ENCODE assay signal across 1 cellular context in genomic region chr11:85809191-85809590, GRCh38.
TF ChIP-seq lines count a peak whose summit lies in the region.

No MANE protein-coding gene starts in this region.

TF ChIP-seq in GM23338, 12 proteins besides CTCF, POLR2A, EP300 and RAD21 (continued from another document):
- TF ChIP-seq, protein P1, sequence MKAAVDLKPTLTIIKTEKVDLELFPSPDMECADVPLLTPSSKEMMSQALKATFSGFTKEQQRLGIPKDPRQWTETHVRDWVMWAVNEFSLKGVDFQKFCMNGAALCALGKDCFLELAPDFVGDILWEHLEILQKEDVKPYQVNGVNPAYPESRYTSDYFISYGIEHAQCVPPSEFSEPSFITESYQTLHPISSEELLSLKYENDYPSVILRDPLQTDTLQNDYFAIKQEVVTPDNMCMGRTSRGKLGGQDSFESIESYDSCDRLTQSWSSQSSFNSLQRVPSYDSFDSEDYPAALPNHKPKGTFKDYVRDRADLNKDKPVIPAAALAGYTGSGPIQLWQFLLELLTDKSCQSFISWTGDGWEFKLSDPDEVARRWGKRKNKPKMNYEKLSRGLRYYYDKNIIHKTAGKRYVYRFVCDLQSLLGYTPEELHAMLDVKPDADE (IDR thresholded peaks at IDR 0.05) = no peak
- TF ChIP-seq JUNB (IDR thresholded peaks at IDR 0.05; ENCODE audit: unreplicated experiment) = no peak
- no peak for TF ChIP-seq ZNF114 (CRISPR knock-in tag; IDR thresholded peaks at IDR 0.05)
